8 cellular contexts compared by ENCODE assay signal in the genomic region with DNA sequence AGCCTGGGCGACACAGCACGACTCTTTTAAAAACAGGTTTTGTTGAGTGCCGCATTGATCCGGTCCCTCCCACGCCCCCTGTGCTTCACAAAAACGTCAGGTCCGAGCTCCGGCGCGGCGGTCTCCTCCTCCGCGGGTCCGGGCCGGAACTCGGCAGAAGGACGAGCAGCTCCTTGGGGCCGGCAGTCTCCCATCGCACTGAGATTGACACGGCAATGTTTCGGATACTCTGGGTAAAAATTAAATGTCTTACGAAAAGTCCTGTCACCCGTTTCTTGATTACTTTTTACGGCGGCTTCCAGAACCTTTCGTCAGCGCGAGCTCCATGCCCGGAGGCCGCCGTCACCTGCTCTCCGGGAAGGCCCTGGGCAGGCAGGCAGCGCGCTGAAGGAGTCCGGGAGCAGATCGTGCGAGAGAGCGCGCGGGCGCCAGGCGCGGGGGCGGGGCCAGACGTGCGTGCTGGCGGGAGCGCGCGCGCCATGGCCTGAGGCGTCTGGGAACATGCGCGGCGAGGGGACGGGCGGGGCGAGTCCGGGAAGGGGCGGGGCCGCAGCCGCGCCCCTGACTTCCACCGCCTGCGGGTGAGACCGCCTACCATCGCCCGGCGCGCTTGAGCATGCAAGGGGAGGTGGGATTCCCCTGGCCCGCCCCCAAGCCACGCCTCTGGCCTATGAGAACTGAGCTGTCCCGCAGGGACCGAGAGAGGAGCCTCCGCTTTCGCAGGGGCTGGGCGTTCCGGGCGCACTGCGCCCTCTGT. TPM values are rescaled to one million over a fixed set of nuclear protein-coding genes. Genes with fewer than 3 reads are reported as not detected.
DNase-seq lines count a peak whose midpoint lies in the region; ATAC-seq and TF ChIP-seq lines count a peak whose summit lies in the region.

No MANE protein-coding gene starts in this region.

- H3K27me3 Mint-ChIP-seq in Calu3 (ENCODE audit: unreplicated experiment) = no peaks in the 10 kb centered on the region

- BruUV-seq in Calu3 (replicated peaks; lab: Mats Ljungman, UMichigan) = no TSS peak

- DNase-seq in Calu3 = peak; percentile 100
- DNase-seq in NT2/D1 (ENCODE audit: low read depth, low spot score) = peak; percentile 99
- DNase-seq in activated CD8-positive, alpha-beta memory T cell treated with anti-CD3 and anti-CD28 coated beads, Interleukin-2, amount 50 U/mL, for 24 hours (ENCODE audit: extremely low read depth) = peak; percentile 99
- peak; percentile 98 for DNase-seq in stimulated activated CD8-positive, alpha-beta memory T cell treated with anti-CD3 and anti-CD28 coated beads, Interleukin-15, amount 100 ng/mL, for 24 hours (ENCODE audit: low read depth)

- peak overlapping the region; percentile 95 for H3K27ac ChIP-seq in HUES48 (ENCODE audit: low read depth, low read length)
- H3K27ac ChIP-seq in mesodermal cell (ENCODE audit: low read depth, low read length, severe bottlenecking) = peak overlapping the region; percentile 82

- H3K36me3 Mint-ChIP-seq in Calu3 (ENCODE audit: insufficient read depth, unreplicated experiment) = peaks cover 42% of the 10 kb centered on the region

- CTCF ChIA-PET in Calu3 (lab: Charles Lee) = interaction anchor here (0.5 to 2.5 kb wide), 42 partner anchors 9 to 481 kb away, joined by 3 to 127 read pairs (median 4); partner anchors contain the start of genes CORO7, CREBBP, PAM16 and TFAP4

- no peak for TF ChIP-seq CTCF in Calu3 (IDR thresholded peaks at IDR 0.05; ENCODE audit: unreplicated experiment)

- no peaks in the 10 kb centered on the region for H3K9me3 ChIP-seq in HUES48 (ENCODE audit: control insufficient read depth, insufficient read depth, low read length)
- H3K9me3 ChIP-seq in NT2/D1 (ENCODE audit: insufficient read depth, low read length) = no peaks in the 10 kb centered on the region
- H3K9me3 ChIP-seq in endocrine pancreas (ENCODE audit: control insufficient read depth, low read length) = no peaks in the 10 kb centered on the region
- H3K9me3 ChIP-seq in mesodermal cell (ENCODE audit: control insufficient read depth, low read length) = no peaks in the 10 kb centered on the region

- no peaks in the 10 kb centered on the region for H3K4me1 Mint-ChIP-seq in Calu3 (ENCODE audit: low read depth, unreplicated experiment)

- peak overlapping the region; percentile 95 for H3K4me3 Mint-ChIP-seq in Calu3 (ENCODE audit: low read depth, unreplicated experiment)

- ATAC-seq in GM21423 (IDR thresholded peaks at IDR 0.05; ENCODE audit: unreplicated experiment) = peak; percentile 96

- 0 to 1% methylated on average over 67 to 74 of the region's 80 CpGs for WGBS in mesodermal cell (ENCODE audit: insufficient coverage in 2 of 2), 2 experiments

- H3K4me3 ChIP-seq in HUES48 (ENCODE audit: low read depth, low read length) (peak overlapping the region; percentile 87), NT2/D1 (ENCODE audit: insufficient read length, low read depth) (peak overlapping the region; percentile 68), endocrine pancreas (ENCODE audit: control insufficient read depth, insufficient read depth, low read length) (no peak overlapping the region), mesodermal cell (ENCODE audit: extremely low read depth, insufficient read depth, low read length, poor library complexity, severe bottlenecking) (peak overlapping the region; percentile 42)

- no peaks in the 10 kb centered on the region for H3K9me3 Mint-ChIP-seq in Calu3 (ENCODE audit: low read depth, unreplicated experiment)

- no peaks in the 10 kb centered on the region for H3K27me3 ChIP-seq in HUES48 (ENCODE audit: control insufficient read depth, insufficient read depth, low read length)
- H3K27me3 ChIP-seq in NT2/D1 (ENCODE audit: insufficient read depth, insufficient read length) = no peaks in the 10 kb centered on the region
- H3K27me3 ChIP-seq in endocrine pancreas (ENCODE audit: control insufficient read depth, insufficient read depth, low read length) = no peaks in the 10 kb centered on the region

- intact Hi-C loops in Calu3 (cut with micrococcal nuclease; ENCODE audit: unreplicated experiment) = loop anchor here (1.0 to 5.0 kb wide), 2 partner anchors 53 to 271 kb away; no protein-coding TSS in a partner anchor

- H3K36me3 ChIP-seq in HUES48 (ENCODE audit: control insufficient read depth, insufficient read depth, low read length) (peaks cover 18% of the 10 kb centered on the region), NT2/D1 (ENCODE audit: insufficient read depth, insufficient read length, low read length) (peaks cover 14% of the 10 kb centered on the region), endocrine pancreas (ENCODE audit: control insufficient read depth, insufficient read depth, low read length) (no peaks in the 10 kb centered on the region), mesodermal cell (ENCODE audit: control insufficient read depth, insufficient read depth, low read length) (peaks cover 16% of the 10 kb centered on the region)

- H3K9ac ChIP-seq in HUES48 (ENCODE audit: low read depth, low read length) (peak overlapping the region; percentile 76), NT2/D1 (ENCODE audit: insufficient read length, low read depth) (peak overlapping the region; percentile 90), endocrine pancreas (ENCODE audit: control insufficient read depth, insufficient read depth, low read length) (peak overlapping the region; percentile 80)

- no peaks in the 10 kb centered on the region for H3K4me1 ChIP-seq in HUES48 (ENCODE audit: control insufficient read depth, insufficient read depth, low read length)
- peaks cover 4% of the 10 kb centered on the region for H3K4me1 ChIP-seq in NT2/D1 (ENCODE audit: insufficient read depth, insufficient read length)
- no peaks in the 10 kb centered on the region for H3K4me1 ChIP-seq in endocrine pancreas (ENCODE audit: control insufficient read depth, insufficient read depth, low read length)
- H3K4me1 ChIP-seq in mesodermal cell (ENCODE audit: control insufficient read depth, insufficient read depth, low read length, poor library complexity, severe bottlenecking) = no peaks in the 10 kb centered on the region

- H3K27ac Mint-ChIP-seq in Calu3 (ENCODE audit: unreplicated experiment) = peak overlapping the region; percentile 96

RNA-seq across cellular contexts. Expression of gene SRL, which starts 11.7 kb away (rescaled TPM):
- 0.12 TPM in 1 of 2 replicates, not detected in the other for total RNA-seq in Calu3 (2022)
- 0.18 TPM for polyA plus RNA-seq in mesodermal cell (2013, experiment 1 of 2)
- polyA plus RNA-seq in mesodermal cell (2013, experiment 2 of 2) = 0.05 TPM

RNA-seq across cellular contexts. Expression of gene TFAP4, which starts 19.3 kb away (rescaled TPM):
- total RNA-seq in Calu3 (2022) = 31.4 and 31.9 TPM in 2 replicates
- 10.8 TPM for polyA plus RNA-seq in mesodermal cell (2013, experiment 1 of 2)
- 8.5 TPM for polyA plus RNA-seq in mesodermal cell (2013, experiment 2 of 2)
